23 cellular contexts compared by ENCODE assay signal in genomic region chr9:78017294-78017693, GRCh38.
"Had no signal": no experiment of that assay in that cellular context is flagged by ENCODE, and none has a peak within 500 bp of the region (broad histone marks: within the 10 kb centered on the region; RNA-seq: fewer than 3 reads in every experiment).

No MANE protein-coding gene starts in this region.

- H3K36me3 ChIP-seq: breast epithelium, colonic mucosa, sigmoid colon, stomach, transverse colon had no signal

- H3K4me3 Mint-ChIP-seq: activated CD4-positive, alpha-beta memory T cell treated with anti-CD3 and anti-CD28 coated beads for 36 hours; activated naive CD8-positive, alpha-beta T cell treated with anti-CD3 and anti-CD28 coated beads for 36 hours; natural killer cell treated with Interleukin-12 subunit alpha and Interleukin-12 subunit beta and Interleukin-15 and Interleukin-18, amount 100 ng/mL, for 72 hours; stimulated activated memory B cell treated with anti-CD40 and anti-IgM and Interleukin-4, amounts not matched to agents 10 μg/mL and 1 μg/mL and 100 μg/mL, for 72 hours had no signal

- H3K4me3 ChIP-seq: breast epithelium, colonic mucosa, heart left ventricle, sigmoid colon, smooth muscle cell, stomach, transverse colon had no signal

- H3K4me2 ChIP-seq: smooth muscle cell had no signal

- H3K27me3 ChIP-seq: breast epithelium, colonic mucosa, heart left ventricle, sigmoid colon, stomach, transverse colon had no signal

- H3K4me1 ChIP-seq: breast epithelium, colonic mucosa had no signal

- H3K9me3 Mint-ChIP-seq: activated CD4-positive, alpha-beta memory T cell treated with anti-CD3 and anti-CD28 coated beads for 36 hours; natural killer cell treated with Interleukin-12 subunit alpha and Interleukin-12 subunit beta and Interleukin-15 and Interleukin-18, amount 100 ng/mL, for 72 hours; stimulated activated memory B cell treated with anti-CD40 and anti-IgM and Interleukin-4, amounts not matched to agents 10 μg/mL and 1 μg/mL and 100 μg/mL, for 72 hours had no signal

- H3K27ac Mint-ChIP-seq: activated CD4-positive, alpha-beta memory T cell treated with anti-CD3 and anti-CD28 coated beads for 36 hours; activated naive CD8-positive, alpha-beta T cell treated with anti-CD3 and anti-CD28 coated beads for 36 hours; natural killer cell treated with Interleukin-12 subunit alpha and Interleukin-12 subunit beta and Interleukin-15 and Interleukin-18, amount 100 ng/mL, for 72 hours; stimulated activated memory B cell treated with anti-CD40 and anti-IgM and Interleukin-4, amounts not matched to agents 10 μg/mL and 1 μg/mL and 100 μg/mL, for 72 hours had no signal

- H3K27ac ChIP-seq: breast epithelium, colonic mucosa, epithelial cell of prostate, heart left ventricle, sigmoid colon, stomach, transverse colon had no signal

- ATAC-seq: heart left ventricle; left ventricle myocardium superior; natural killer cell treated with Interleukin-12 subunit alpha and Interleukin-12 subunit beta and Interleukin-15 and Interleukin-18, amount 100 ng/mL, for 72 hours; stimulated activated memory B cell treated with anti-CD40 and anti-IgM and Interleukin-4, amounts not matched to agents 10 μg/mL and 1 μg/mL and 100 μg/mL, for 72 hours had no signal

- H3K9me3 ChIP-seq: breast epithelium, colonic mucosa, heart left ventricle, sigmoid colon, stomach, transverse colon had no signal

- H3K4me1 Mint-ChIP-seq: stimulated activated memory B cell treated with anti-CD40 and anti-IgM and Interleukin-4, amounts not matched to agents 10 μg/mL and 1 μg/mL and 100 μg/mL, for 72 hours had no signal

- FAIRE-seq: islet of Langerhans, urothelium cell line had no signal

- H3K27me3 Mint-ChIP-seq: activated CD4-positive, alpha-beta memory T cell treated with anti-CD3 and anti-CD28 coated beads for 36 hours; activated naive CD8-positive, alpha-beta T cell treated with anti-CD3 and anti-CD28 coated beads for 36 hours had no signal

- H3K36me3 Mint-ChIP-seq: natural killer cell treated with Interleukin-12 subunit alpha and Interleukin-12 subunit beta and Interleukin-15 and Interleukin-18, amount 100 ng/mL, for 72 hours; stimulated activated memory B cell treated with anti-CD40 and anti-IgM and Interleukin-4, amounts not matched to agents 10 μg/mL and 1 μg/mL and 100 μg/mL, for 72 hours had no signal

- DNase-seq: activated CD4-positive, alpha-beta memory T cell treated with anti-CD3 and anti-CD28 coated beads for 36 hours; activated CD4-positive, alpha-beta T cell treated with anti-CD3 and anti-CD28 coated beads for 48 hours; activated gamma-delta T cell; activated naive CD8-positive, alpha-beta T cell treated with anti-CD3 and anti-CD28 coated beads for 36 hours; amniotic stem cell; colonic mucosa; heart left ventricle; left ventricle myocardium superior; mammary epithelial cell; midbrain; occipital lobe; posterior cingulate gyrus; sigmoid colon; stimulated activated CD4-positive, alpha-beta T cell treated with anti-CD3 and anti-CD28 coated beads, Interleukin-15, amount 100 ng/mL, for 24 hours; stomach; transverse colon had no signal
